In genomic region chr1:109816975-109817535, GRCh38 we compare ENCODE assay signal across 30 cellular contexts. TPM values are rescaled to one million over a fixed set of nuclear protein-coding genes. Genes with fewer than 3 reads are reported as not detected.
DNase-seq lines count a peak whose midpoint lies in the region; ATAC-seq and TF ChIP-seq lines count a peak whose summit lies in the region.
"Had no signal": no experiment of that assay in that cellular context is flagged by ENCODE, and none has a peak within 500 bp of the region (broad histone marks: within the 10 kb centered on the region; RNA-seq: fewer than 3 reads in every experiment).

No MANE protein-coding gene starts in this region.

- no peak for TF ChIP-seq POLR2A in spleen (IDR thresholded peaks at IDR 0.05)

- POLR2A ChIA-PET in naive thymus-derived CD8-positive, alpha-beta T cell (lab: Charles Lee): no interaction called here

- H4K20me1 ChIP-seq in Loucy (ENCODE audit: insufficient read depth, low read length, poor library complexity, severe bottlenecking): no peaks in the 10 kb centered on the region

- H3K27me3 Mint-ChIP-seq in naive thymus-derived CD8-positive, alpha-beta T cell: no peaks in the 10 kb centered on the region
- H3K27me3 Mint-ChIP-seq: CD4-positive, alpha-beta memory T cell had no signal

- peak overlapping the region; percentile 85 for H3K9ac ChIP-seq in Loucy (ENCODE audit: low read depth, low read length, poor library complexity, severe bottlenecking)

- H3K36me3 ChIP-seq in Loucy (ENCODE audit: insufficient read depth, low read length) (no peaks in the 10 kb centered on the region), spleen (no peaks in the 10 kb centered on the region)
- H3K36me3 ChIP-seq: lower lobe of right lung, prostate gland, upper lobe of left lung had no signal

- ATAC-seq in GM19351 (IDR thresholded peaks at IDR 0.05; ENCODE audit: unreplicated experiment) (peak; percentile 6), HG03139 (IDR thresholded peaks at IDR 0.05; ENCODE audit: unreplicated experiment) (no peak)
- ATAC-seq in naive thymus-derived CD8-positive, alpha-beta T cell: no peak
- ATAC-seq: activated T-cell treated with anti-CD3 and anti-CD28 coated beads, Interleukin-2, amount 50 U/mL, for 72 hours; HCT116 had no signal

- H3K36me3 Mint-ChIP-seq in naive thymus-derived CD8-positive, alpha-beta T cell: peaks cover 0 to 9% (median 0%) of the 10 kb centered on the region in 3 donors
- H3K36me3 Mint-ChIP-seq: CD4-positive, alpha-beta memory T cell had no signal

- no peaks in the 10 kb centered on the region for H3K27me3 ChIP-seq in Loucy (ENCODE audit: insufficient read depth, low read length, poor library complexity, severe bottlenecking)
- no peaks in the 10 kb centered on the region for H3K27me3 ChIP-seq in spleen (replicated peaks in 1 of 7)
- H3K27me3 ChIP-seq: dorsolateral prefrontal cortex, upper lobe of left lung had no signal

- intact Hi-C loops in spleen (cut with DNase I; ENCODE audit: low total_unique reads): no loop called here

- peak overlapping the region; percentile 69 for H3K4me2 ChIP-seq in Loucy (ENCODE audit: low read depth, low read length, poor library complexity, severe bottlenecking)

- 89 to 99% (median 94%) methylated on average over 4 of the region's 4 CpGs for WGBS in spleen, 5 donors

- DNase-seq in spleen: no peak
- DNase-seq in nucleus accumbens (lab: John Stamatoyannopoulos, UW): no peak
- DNase-seq in naive thymus-derived CD8-positive, alpha-beta T cell: no peak
- DNase-seq in activated effector memory CD4-positive, alpha-beta T cell treated with Interleukin-2 at 50 U/mL for 16 hours: no peak
- DNase-seq: activated naive CD4-positive, alpha-beta T cell treated with anti-CD3 and anti-CD28 coated beads, Interleukin-2, amount 50 U/mL, for 16 hours; activated T-cell treated with anti-CD3 and anti-CD28 coated beads, Interleukin-2, amount 50 U/mL, for 72 hours; CD4-positive, alpha-beta memory T cell; DMS153; dorsolateral prefrontal cortex; GDM1; IMR-90; lower lobe of right lung; mucosa of descending colon; NCI-H1105 treated with DMSO at 0.1 percent for 48 hours; NCI-H2081 treated with DMSO at 0.1 percent for 48 hours; NK-92 treated with Interleukin-12 subunit alpha and Interleukin-12 subunit beta, amount 100 ng/mL, for 24 hours; stimulated activated CD8-positive, alpha-beta memory T cell treated with anti-CD3 and anti-CD28 coated beads, Interleukin-4, amount 100 ng/mL, for 48 hours had no signal

- H3K9me3 ChIP-seq in Loucy (ENCODE audit: insufficient read depth, low read depth, low read length) (0 out of 2 replicates have a peak, but pooled peaks cover 3% of the 10 kb centered on the region), spleen (peaks cover 0 to 5% (median 0%) of the 10 kb centered on the region in 8 donors)
- H3K9me3 ChIP-seq: prostate gland had no signal

- no peaks in the 10 kb centered on the region for H3K79me2 ChIP-seq in Loucy (ENCODE audit: insufficient read depth, low read length)

- H3K9me2 ChIP-seq in Loucy (replicated peaks; ENCODE audit: low read depth, low read length): no peaks in the 10 kb centered on the region

- peaks cover 0 to 9% (median 2%) of the 10 kb centered on the region in 9 donors for H3K9me3 Mint-ChIP-seq in naive thymus-derived CD8-positive, alpha-beta T cell

- TF ChIP-seq CTCF in Loucy (conservative IDR thresholded peaks at IDR 0.05; ENCODE audit: low read length): no peak
- TF ChIP-seq CTCF in spleen (IDR thresholded peaks at IDR 0.05 in 8 of 11, conservative IDR thresholded peaks at IDR 0.05 in 3 of 11): no peak

- H2AFZ ChIP-seq in Loucy (ENCODE audit: low read length): no peak overlapping the region

- peaks cover 24% of the 10 kb centered on the region for H3F3A ChIP-seq in Loucy (ENCODE audit: low read depth)

- H3K27ac ChIP-seq in cingulate gyrus (ENCODE audit: low read depth, low read length) (peak overlapping the region; percentile 34), spleen (peak overlapping the region in 7 of 8 donors; percentile 46 to 77 (median 70))
- H3K27ac ChIP-seq: prostate gland had no signal

- peak overlapping the region in 1 of 10 donors; percentile 31 for H3K27ac Mint-ChIP-seq in naive thymus-derived CD8-positive, alpha-beta T cell
- H3K27ac Mint-ChIP-seq: activated T-cell treated with anti-CD3 and anti-CD28 coated beads, Interleukin-2, amount 50 U/mL, for 72 hours had no signal

- H3K4me1 Mint-ChIP-seq in naive thymus-derived CD8-positive, alpha-beta T cell: peaks cover 0 to 44% (median 5%) of the 10 kb centered on the region in 4 donors

- no peak overlapping the region for H3K4me3 Mint-ChIP-seq in naive thymus-derived CD8-positive, alpha-beta T cell
- H3K4me3 Mint-ChIP-seq: activated T-cell treated with anti-CD3 and anti-CD28 coated beads, Interleukin-2, amount 50 U/mL, for 72 hours; CD4-positive, alpha-beta memory T cell; neural crest cell had no signal

- H3K4me1 ChIP-seq in Loucy (ENCODE audit: insufficient read depth, low read length, poor library complexity, severe bottlenecking) (peaks cover 89% of the 10 kb centered on the region), spleen (peaks cover 16 to 92% (median 57%) of the 10 kb centered on the region in 6 donors)
- H3K4me1 ChIP-seq: prostate gland had no signal

- no peak overlapping the region for H3K4me3 ChIP-seq in Loucy (ENCODE audit: low read length, poor library complexity, severe bottlenecking)
- no peak overlapping the region for H3K4me3 ChIP-seq in spleen
- H3K4me3 ChIP-seq: dorsolateral prefrontal cortex, lower lobe of right lung, mucosa of descending colon, prostate gland, upper lobe of left lung had no signal

RNA-seq across cellular contexts. Expression of gene EPS8L3, which starts 53.3 kb away (rescaled TPM):
- 1 to 10 TPM in 1 of 7 donors, not detected in 6; 1.2 TPM for total RNA-seq in spleen
- not detected for polyA plus RNA-seq in spleen
- not detected for total RNA-seq in naive thymus-derived CD8-positive, alpha-beta T cell
- polyA plus RNA-seq in naive thymus-derived CD8-positive, alpha-beta T cell: not detected
- total RNA-seq: activated CD8-positive, alpha-beta memory T cell treated with anti-CD3 and anti-CD28 coated beads for 36 hours; activated T-cell treated with anti-CD3 and anti-CD28 coated beads, Interleukin-2, amount 50 U/mL, for 72 hours; aorta; CD4-positive, alpha-beta memory T cell; endothelial cell of umbilical vein; IMR-90; lower lobe of right lung; M059J; neural crest cell had no signal
- polyA plus RNA-seq: CD4-positive, alpha-beta memory T cell; endothelial cell of umbilical vein; IMR-90; keratinocyte had no signal
